18 cellular contexts compared by ENCODE assay signal in genomic region chr3:152289708-152290107, GRCh38. TPM values are rescaled to one million over a fixed set of nuclear protein-coding genes. Genes with fewer than 3 reads are reported as not detected.
DNase-seq lines count a peak whose midpoint lies in the region; ATAC-seq, FAIRE-seq and TF ChIP-seq lines count a peak whose summit lies in the region.
"Had no signal": no experiment of that assay in that cellular context is flagged by ENCODE, and none has a peak within 500 bp of the region (broad histone marks: within the 10 kb centered on the region; RNA-seq: fewer than 3 reads in every experiment).

No MANE protein-coding gene starts in this region.

- H3K4me1 Mint-ChIP-seq in activated naive CD8-positive, alpha-beta T cell (ENCODE audit: low read depth): peaks cover 85% of the 10 kb centered on the region
- H3K4me1 Mint-ChIP-seq in activated naive CD8-positive, alpha-beta T cell treated with anti-CD3 and anti-CD28 coated beads for 36 hours: peaks cover 66% of the 10 kb centered on the region
- peaks cover 83 to 85% (median 85%) of the 10 kb centered on the region in 3 donors for H3K4me1 Mint-ChIP-seq in T-cell
- H3K4me1 Mint-ChIP-seq: nephron progenitor cell had no signal

- no peaks in the 10 kb centered on the region for H3K9me3 ChIP-seq in kidney (ENCODE audit: control insufficient read depth in 1 of 2, low read length in 2 of 2)
- H3K9me3 ChIP-seq in thoracic aorta: no peaks in the 10 kb centered on the region
- H3K9me3 ChIP-seq: lower lobe of right lung, SK-N-SH had no signal

- peak overlapping the region; percentile 90 for H3K27ac Mint-ChIP-seq in activated naive CD8-positive, alpha-beta T cell
- no peak overlapping the region for H3K27ac Mint-ChIP-seq in activated naive CD8-positive, alpha-beta T cell treated with anti-CD3 and anti-CD28 coated beads for 36 hours
- peak overlapping the region; percentile 78 to 83 for H3K27ac Mint-ChIP-seq in T-cell
- H3K27ac Mint-ChIP-seq: nephron progenitor cell had no signal

- DNase-seq in activated naive CD8-positive, alpha-beta T cell treated with anti-CD3 and anti-CD28 coated beads for 36 hours: no peak
- DNase-seq in T-cell (no peak), kidney (no peak), thoracic aorta (ENCODE audit: low spot score) (no peak), DMS153 treated with DMSO at 0.1 percent for 48 hours (lab: John Stamatoyannopoulos, UW; ENCODE audit: unreplicated experiment) (no peak), middle frontal gyrus (ENCODE audit: extremely low spot score, low spot score) (no peak)
- DNase-seq: activated CD4-positive, alpha-beta T cell treated with anti-CD3 and anti-CD28 coated beads, Interleukin-2, amount 50 U/mL, for 1 hour; aorta; GF-D8; H9; lower lobe of right lung; NCI-H2081; NCI-H524; nephron progenitor cell; SK-N-SH had no signal

- no peaks in the 10 kb centered on the region for H3K9me3 Mint-ChIP-seq in activated naive CD8-positive, alpha-beta T cell (ENCODE audit: low read depth)
- no peaks in the 10 kb centered on the region for H3K9me3 Mint-ChIP-seq in activated naive CD8-positive, alpha-beta T cell treated with anti-CD3 and anti-CD28 coated beads for 36 hours
- H3K9me3 Mint-ChIP-seq in T-cell: no peaks in the 10 kb centered on the region
- H3K9me3 Mint-ChIP-seq: activated T-helper 1 cell treated with anti-CD3 and anti-CD28 coated beads, Interleukin-12 subunit alpha, Interleukin-12 subunit beta, Interleukin-2, Interleukin-4 antibody, amounts not matched to agents 30 ng/mL and 10 ng/mL and 1 ng/mL, durations not matched to agents 14 hours and 24 hours and 36 hours; H9; nephron progenitor cell had no signal

- ATAC-seq in T-cell (replicated peaks in 1 of 4): no peak
- ATAC-seq in thoracic aorta (ENCODE audit: insufficient number of reproducible peaks, low FRiP score, low read depth): no peak
- ATAC-seq in HG03354 (IDR thresholded peaks at IDR 0.05; ENCODE audit: poor library complexity, severe bottlenecking, unreplicated experiment): no peak
- ATAC-seq: lower lobe of right lung had no signal

- no peaks in the 10 kb centered on the region for H3K27me3 ChIP-seq in thoracic aorta (replicated peaks; ENCODE audit: insufficient read depth)

- H3K4me3 ChIP-seq in kidney (ENCODE audit: low read length in 2 of 2): no peak overlapping the region
- no peak overlapping the region for H3K4me3 ChIP-seq in thoracic aorta
- H3K4me3 ChIP-seq: lower lobe of right lung had no signal

- H3K27me3 Mint-ChIP-seq in activated naive CD8-positive, alpha-beta T cell: no peaks in the 10 kb centered on the region
- no peaks in the 10 kb centered on the region for H3K27me3 Mint-ChIP-seq in activated naive CD8-positive, alpha-beta T cell treated with anti-CD3 and anti-CD28 coated beads for 36 hours
- no peaks in the 10 kb centered on the region for H3K27me3 Mint-ChIP-seq in T-cell

- H3K4me1 ChIP-seq in kidney (ENCODE audit: control insufficient read depth in 1 of 2, insufficient read depth in 1 of 2, low read depth in 1 of 2, low read length in 2 of 2) (peaks cover 9 to 14% of the 10 kb centered on the region in 2 donors), thoracic aorta (ENCODE audit: control insufficient read depth in 1 of 2, low read depth in 2 of 2) (peaks cover 70 to 81% of the 10 kb centered on the region in 2 donors)

- H3K27ac ChIP-seq in kidney (ENCODE audit: low read depth in 2 of 2, low read length in 2 of 2) (no peak overlapping the region), thoracic aorta (peak overlapping the region; percentile 10 to 60)
- H3K27ac ChIP-seq: lower lobe of right lung had no signal

- no peak for TF ChIP-seq CTCF in kidney (IDR thresholded peaks at IDR 0.05; ENCODE audit: borderline replicate concordance, extremely low read depth, insufficient read depth)
- TF ChIP-seq CTCF in thoracic aorta (IDR thresholded peaks at IDR 0.05): no peak

- H3K36me3 ChIP-seq in kidney (ENCODE audit: control insufficient read depth in 1 of 2, insufficient read depth in 2 of 2, low read length in 2 of 2): no peaks in the 10 kb centered on the region
- no peaks in the 10 kb centered on the region for H3K36me3 ChIP-seq in thoracic aorta

- POLR2A ChIA-PET in T-cell (lab: Charles Lee): interaction anchor here (0.6 to 3.2 kb wide), 3 partner anchors 8 to 29 kb away, joined by 3 to 10 read pairs (median 4); no protein-coding TSS in a partner anchor

- peaks cover 4% of the 10 kb centered on the region for H3K36me3 Mint-ChIP-seq in activated naive CD8-positive, alpha-beta T cell
- peaks cover 33% of the 10 kb centered on the region for H3K36me3 Mint-ChIP-seq in activated naive CD8-positive, alpha-beta T cell treated with anti-CD3 and anti-CD28 coated beads for 36 hours
- peaks cover 16% of the 10 kb centered on the region for H3K36me3 Mint-ChIP-seq in T-cell

- H3K9ac ChIP-seq in kidney (ENCODE audit: low read length in 2 of 2): no peak overlapping the region
- H3K9ac ChIP-seq: SK-N-SH had no signal

- CTCF ChIA-PET in T-cell (lab: Charles Lee): interaction anchor here in 1 of 2 donors (1.0 to 1.2 kb wide), 3 partner anchors 9 to 106 kb away, joined by 3 to 5 read pairs (median 3); no protein-coding TSS in a partner anchor

- intact Hi-C loops in kidney (cut with DNase I): no loop called here

- peak overlapping the region; percentile 43 for H3K4me3 Mint-ChIP-seq in activated naive CD8-positive, alpha-beta T cell
- H3K4me3 Mint-ChIP-seq in activated naive CD8-positive, alpha-beta T cell treated with anti-CD3 and anti-CD28 coated beads for 36 hours: no peak overlapping the region
- peak overlapping the region in 2 of 3 donors; percentile 17 to 62 for H3K4me3 Mint-ChIP-seq in T-cell
- H3K4me3 Mint-ChIP-seq: activated T-helper 1 cell treated with anti-CD3 and anti-CD28 coated beads, Interleukin-12 subunit alpha, Interleukin-12 subunit beta, Interleukin-2, Interleukin-4 antibody, amounts not matched to agents 30 ng/mL and 10 ng/mL and 1 ng/mL, durations not matched to agents 14 hours and 24 hours and 36 hours; H9; nephron progenitor cell had no signal

- FAIRE-seq in kidney (lab: Jason Lieb, UNC): peak; percentile 89

RNA-seq across cellular contexts. Expression of gene MBNL1, which starts 21.0 kb away (rescaled TPM):
- total RNA-seq in activated naive CD8-positive, alpha-beta T cell treated with anti-CD3 and anti-CD28 coated beads for 36 hours: 100 to 1,000 TPM; 385 to 392 TPM
- 100 to 1,000 TPM; 408 to 705 (median 423) TPM for total RNA-seq in T-cell
- 167 TPM for total RNA-seq in kidney
- polyA plus RNA-seq in kidney (ENCODE audit: insufficient read depth, low read depth, low replicate concordance): 22.0 TPM
- total RNA-seq in thoracic aorta: 1,000 to 10,000 TPM in 1 of 2 donors, 100 to 1,000 TPM in 1; 783 to 1,062 TPM

Comparison
In these comparisons a context has a peak if more than half of its experiments do, and no peak if none do; other contexts are left out.
1. H3K27ac ChIP-seq: peak in thoracic aorta (2 of 2); none in kidney (0 of 2).